In genomic region chr7:90708841-90709317, GRCh38 we compare ENCODE assay signal across 8 cellular contexts.
A peak's percentile ranks its signal among the peaks of the same experiment; 100 is the strongest.
DNase-seq lines count a peak whose midpoint lies in the region; ATAC-seq, FAIRE-seq and TF ChIP-seq lines count a peak whose summit lies in the region.

No MANE protein-coding gene starts in this region.

- DNase-seq in activated T-cell treated with anti-CD3 and anti-CD28 coated beads, Interleukin-2, amount 50 U/mL, for 72 hours, result peak; percentile 15 to 19
- no peak for DNase-seq in activated T-cell treated with anti-CD3 and anti-CD28 coated beads, Interleukin-2, amount 50 U/mL, for 1 hour
- DNase-seq in H7 (peak; percentile 7), KBM-7 (peak; percentile 28), adrenal gland (peak in 3 of 7 donors; percentile 13 to 34 (median 30)), HepG2 (ENCODE audit: low spot score) (peak; percentile 43), mesenteric fat pad (ENCODE audit: low spot score) (no peak), NCI-H774 (lab: John Stamatoyannopoulos, UW) (no peak)

- TF ChIP-seq CTCF in adrenal gland (IDR thresholded peaks at IDR 0.05) (peak in 5 of 6 experiments; percentile 20 to 48 (median 42)), HepG2 (CRISPR knock-in tag; IDR thresholded peaks at IDR 0.05) (peak; percentile 75)

- peak in 1 of 2 donors; percentile 52 for ATAC-seq in activated T-cell treated with anti-CD3 and anti-CD28 coated beads, Interleukin-2, amount 50 U/mL, for 72 hours (replicated peaks in 1 of 2)
- peak; percentile 83 for ATAC-seq in HepG2

- WGBS in adrenal gland, 4 donors, result 58 to 67% (median 63%) methylated on average over 5 of the region's 5 CpGs
- 20% methylated on average over 5 of the region's 5 CpGs for WGBS in HepG2 (ENCODE audit: low lambda C conversion rate)

- H3K4me3 ChIP-seq in H7 (ENCODE audit: insufficient read depth, low read depth, low read length) (no peak overlapping the region), adrenal gland (no peak overlapping the region), HepG2 (replicated peaks in 1 of 3; ENCODE audit: insufficient read depth in 1 of 3, low read depth in 2 of 3, low read length in 3 of 3) (no peak overlapping the region)

- no peak for TF ChIP-seq EP300 in HepG2 (IDR thresholded peaks at IDR 0.05; ENCODE audit: low read depth in 2 of 2, low read length in 2 of 2)
- no peak for TF ChIP-seq EP300 in HepG2 (CRISPR knock-in tag; IDR thresholded peaks at IDR 0.05; ENCODE audit: borderline replicate concordance)

- H2AFZ ChIP-seq in HepG2 (ENCODE audit: low read length), result no peak overlapping the region

- TF ChIP-seq POLR2A in adrenal gland (IDR thresholded peaks at IDR 0.05), result no peak
- TF ChIP-seq POLR2A in HepG2 (IDR thresholded peaks at IDR 0.05; ENCODE audit: insufficient read depth in 1 of 2, low read depth in 2 of 2, low read length in 2 of 2), result no peak

- H3K4me1 ChIP-seq in adrenal gland (replicated peaks in 1 of 2), result peaks cover 9 to 21% of the 10 kb centered on the region in 2 donors
- H3K4me1 ChIP-seq in HepG2 (ENCODE audit: insufficient read depth, low read length), result no peaks in the 10 kb centered on the region

- no peaks in the 10 kb centered on the region for H3K79me2 ChIP-seq in HepG2 (ENCODE audit: insufficient read depth, low read length)

- no peaks in the 10 kb centered on the region for H3K27me3 ChIP-seq in H7 (ENCODE audit: control insufficient read depth, insufficient read depth, low read length)
- H3K27me3 ChIP-seq in adrenal gland, result no peaks in the 10 kb centered on the region
- no peaks in the 10 kb centered on the region for H3K27me3 ChIP-seq in HepG2 (ENCODE audit: control insufficient read depth in 1 of 2, insufficient read depth in 2 of 2, low read length in 2 of 2)

- intact Hi-C loops in adrenal gland (cut with DNase I) (no loop called here), HepG2 (cut with micrococcal nuclease; ENCODE audit: unreplicated experiment) (no loop called here)

- CTCF ChIA-PET in HepG2 (lab: Yijun Ruan, JAX; ENCODE audit: low intra/inter-chr PET ratio, low total read pairs), result interaction anchor here (1.3 to 1.4 kb wide), 2 partner anchors 41 to 326 kb away, joined by 4 read pairs; no protein-coding TSS in a partner anchor

- H3K9me3 Mint-ChIP-seq in activated T-cell treated with anti-CD3 and anti-CD28 coated beads, Interleukin-2, amount 50 U/mL, for 72 hours, result no peaks in the 10 kb centered on the region

- no TSS peak for BruUV-seq in HepG2 (replicated peaks; lab: Mats Ljungman, UMichigan)

- no peaks in the 10 kb centered on the region for H3K9me3 ChIP-seq in adrenal gland (replicated peaks in 1 of 3)
- H3K9me3 ChIP-seq in HepG2 (ENCODE audit: low read length), result no peaks in the 10 kb centered on the region

- H3K4me3 Mint-ChIP-seq in activated T-cell treated with anti-CD3 and anti-CD28 coated beads, Interleukin-2, amount 50 U/mL, for 72 hours, result no peak overlapping the region

- in situ Hi-C loops in KBM-7 (cut with MboI; ENCODE audit: low pct_unique_long_range_greater_than_20kb, low sequenced_read_pairs) (no loop called here), HepG2 (cut with HindIII; ENCODE audit: extremely low pct_ligation_motif_present, low pct_unique_long_range_greater_than_20kb) (loop anchor here (25.0 kb wide), 1 partner anchor 303 kb away; no protein-coding TSS in a partner anchor)

- POLR2A ChIA-PET in HepG2 (lab: Yijun Ruan, JAX), result no interaction called here

- H3K36me3 ChIP-seq in H7 (replicated peaks; ENCODE audit: control insufficient read depth, insufficient read depth, low read length) (no peaks in the 10 kb centered on the region), adrenal gland (replicated peaks in 1 of 2) (no peaks in the 10 kb centered on the region), HepG2 (replicated peaks in 1 of 2; ENCODE audit: control insufficient read depth in 1 of 2, insufficient read depth in 2 of 2, low read length in 2 of 2) (no peaks in the 10 kb centered on the region)

- H3K4me1 Mint-ChIP-seq in activated T-cell treated with anti-CD3 and anti-CD28 coated beads, Interleukin-2, amount 50 U/mL, for 72 hours (ENCODE audit: low read depth), result no peaks in the 10 kb centered on the region

- no peak overlapping the region for H3K27ac Mint-ChIP-seq in activated T-cell treated with anti-CD3 and anti-CD28 coated beads, Interleukin-2, amount 50 U/mL, for 72 hours

- H3K4me2 ChIP-seq in HepG2 (ENCODE audit: low read depth, low read length), result no peak overlapping the region

- FAIRE-seq in HepG2 (lab: Jason Lieb, UNC), result peak; percentile 39

- TF ChIP-seq RAD21 in HepG2 (CRISPR knock-in tag; IDR thresholded peaks at IDR 0.05), result peak; percentile 45

- no peak overlapping the region for H3K9ac ChIP-seq in HepG2 (ENCODE audit: insufficient read depth, low read depth, low read length)

- H3K36me3 Mint-ChIP-seq in activated T-cell treated with anti-CD3 and anti-CD28 coated beads, Interleukin-2, amount 50 U/mL, for 72 hours (ENCODE audit: insufficient read depth in 2 of 2), result no peaks in the 10 kb centered on the region

- H3K27me3 Mint-ChIP-seq in activated T-cell treated with anti-CD3 and anti-CD28 coated beads, Interleukin-2, amount 50 U/mL, for 72 hours (ENCODE audit: low read depth), result peaks cover 7% of the 10 kb centered on the region

- H4K20me1 ChIP-seq in HepG2 (ENCODE audit: insufficient read depth, low read length), result no peaks in the 10 kb centered on the region

- H3K27ac ChIP-seq in adrenal gland (no peak overlapping the region), HepG2 (ENCODE audit: extremely low read length, insufficient read depth, low read length) (no peak overlapping the region)

TF ChIP-seq in HepG2, 621 proteins besides CTCF, POLR2A, EP300 and RAD21:
- TF ChIP-seq NFE2L2 (IDR thresholded peaks at IDR 0.05; ENCODE audit: low read length), result peak; percentile 94
- TF ChIP-seq ZFP36 (IDR thresholded peaks at IDR 0.05; ENCODE audit: borderline replicate concordance, low read depth, low read length, partially characterized antibody), result peak; percentile 23
- no peak for TF ChIP-seq ZBTB25 (CRISPR knock-in tag; IDR thresholded peaks at IDR 0.05)
- TF ChIP-seq SMC3 (IDR thresholded peaks at IDR 0.05; ENCODE audit: low read length), result peak; percentile 82; the same call in 1 of the 2 replicates
- TF ChIP-seq MAFK (conservative IDR thresholded peaks at IDR 0.05 in 1 of 2, IDR thresholded peaks at IDR 0.05 in 1 of 2; ENCODE audit: low read length in 2 of 2), result peak; percentile 29 to 34
- no peak for TF ChIP-seq BATF2 (CRISPR knock-in tag; IDR thresholded peaks at IDR 0.05)
- TF ChIP-seq MAFF (IDR thresholded peaks at IDR 0.05; ENCODE audit: low read depth, low read length), result 0 out of 2 replicates have a peak, but pooled peaks have one; percentile 20
- no peak for TF ChIP-seq ZNF598 (CRISPR knock-in tag; IDR thresholded peaks at IDR 0.05; ENCODE audit: borderline replicate concordance)
- TF ChIP-seq STAG1 (CRISPR knock-in tag; IDR thresholded peaks at IDR 0.05), result peak; percentile 75
- TF ChIP-seq NFE2 (CRISPR knock-in tag; IDR thresholded peaks at IDR 0.05), result peak; percentile 82
TF ChIP-seq in HepG2: peak in this region for 7.

Comparison
In these comparisons a context has a peak if more than half of its experiments do, and no peak if none do; other contexts are left out.
1. DNase-seq: peak in activated T-cell treated with anti-CD3 and anti-CD28 coated beads, Interleukin-2, amount 50 U/mL, for 72 hours (2 of 2), H7 (single experiment), KBM-7 (single experiment) and HepG2 (single experiment); none in activated T-cell treated with anti-CD3 and anti-CD28 coated beads, Interleukin-2, amount 50 U/mL, for 1 hour (single experiment), mesenteric fat pad (single experiment) and NCI-H774 (single experiment).